5 cellular contexts compared by ENCODE assay signal in genomic region chrX:120077590-120077989, GRCh38. TPM values are rescaled to one million over a fixed set of nuclear protein-coding genes. Genes with fewer than 3 reads are reported as not detected.
"Had no signal": no experiment of that assay in that cellular context is flagged by ENCODE, and none has a peak within 500 bp of the region (broad histone marks: within the 10 kb centered on the region; RNA-seq: fewer than 3 reads in every experiment).

RHOXF2B (minus strand) TSS chrX:120077690; CDS start chrX:120077552, 138 bp downstream.

RNA-seq across cellular contexts. Expression of gene RHOXF2B, which starts in this region (rescaled TPM):
- total RNA-seq: HepG2, HT-29, HT1080, IMR-90 had no signal
- polyA plus RNA-seq: HepG2, IgD-negative memory B cell, IMR-90 had no signal
